In genomic region chr9:132077881-132078280, GRCh38 we compare ENCODE assay signal across 11 cellular contexts. TPM values are rescaled to one million over a fixed set of nuclear protein-coding genes. Genes with fewer than 3 reads are reported as not detected.
A peak's percentile ranks its signal among the peaks of the same experiment; 100 is the strongest.
DNase-seq lines count a peak whose midpoint lies in the region; ATAC-seq, FAIRE-seq and TF ChIP-seq lines count a peak whose summit lies in the region.
"Had no signal": no experiment of that assay in that cellular context is flagged by ENCODE, and none has a peak within 500 bp of the region (broad histone marks: within the 10 kb centered on the region; RNA-seq: fewer than 3 reads in every experiment).

No MANE protein-coding gene starts in this region.

- H3K9me3 Mint-ChIP-seq in naive thymus-derived CD4-positive, alpha-beta T cell: no peaks in the 10 kb centered on the region

- SMC1A ChIA-PET in GM12878 (lab: Charles Lee; ENCODE audit: uncharacterized antibody, unreplicated experiment): no interaction called here

- peaks cover 0 to 38% (median 15%) of the 10 kb centered on the region in 5 donors for H3K36me3 Mint-ChIP-seq in naive thymus-derived CD4-positive, alpha-beta T cell

- 87% methylated on average over 3 of the region's 3 CpGs for WGBS in GM12878 (ENCODE audit: insufficient coverage, insufficient replicate concordance, low lambda C conversion rate, missing lambda C conversion rate)

- H3K4me3 ChIP-seq in BLaER1 treated with 17β-estradiol and CSF1 and Interleukin-3, amounts not matched to agents 10 nM and 100 nM: peak overlapping the region in 8 of 10 experiments; percentile 78 to 93 (median 90); a peak in 11 of 20 replicates
- 0 out of 2 replicates have a peak overlapping the region, but pooled peaks have one; percentile 12 for H3K4me3 ChIP-seq in HUES48 (ENCODE audit: low read depth, low read length)
- peak overlapping the region; percentile 90; the same call in 1 of the 2 replicates for H3K4me3 ChIP-seq in GM12878
- peak overlapping the region; percentile 77 for H3K4me3 ChIP-seq in naive thymus-derived CD4-positive, alpha-beta T cell (ENCODE audit: low read length)

- H3K4me2 ChIP-seq in BLaER1 treated with 17β-estradiol and CSF1 and Interleukin-3, amounts not matched to agents 10 nM and 100 nM: peak overlapping the region; percentile 92 to 98 (median 95)
- peak overlapping the region; percentile 89; the same call in 1 of the 2 replicates for H3K4me2 ChIP-seq in GM12878 (ENCODE audit: control insufficient read depth, insufficient read depth)

- peak overlapping the region in 8 of 9 donors; percentile 4 to 93 (median 48) for H3K27ac Mint-ChIP-seq in naive thymus-derived CD4-positive, alpha-beta T cell

- H3K4me3 Mint-ChIP-seq in naive thymus-derived CD4-positive, alpha-beta T cell: peak overlapping the region; percentile 93 to 99 (median 98)

- H3K9ac ChIP-seq in BLaER1 treated with 17β-estradiol and CSF1 and Interleukin-3, amounts not matched to agents 10 nM and 100 nM: peak overlapping the region in 3 of 11 experiments; percentile 84 to 91 (median 87); a peak in 2 of 22 replicates
- H3K9ac ChIP-seq in HUES48 (ENCODE audit: low read depth, low read length) (no peak overlapping the region), GM12878 (ENCODE audit: control insufficient read depth, insufficient read depth, low read length) (no peak overlapping the region)

- BruUV-seq in GM12878 (replicated peaks; lab: Mats Ljungman, UMichigan): no TSS peak

- no peak for TF ChIP-seq RAD21 in GM12878 (IDR thresholded peaks at IDR 0.05; ENCODE audit: insufficient read depth, low read depth, low read length)

- H3K27ac ChIP-seq in BLaER1 treated with 17β-estradiol and CSF1 and Interleukin-3, amounts not matched to agents 10 nM and 100 nM: no peak overlapping the region
- H3K27ac ChIP-seq in HUES48 (ENCODE audit: low read depth, low read length): no peak overlapping the region
- no peak overlapping the region for H3K27ac ChIP-seq in GM12878 (ENCODE audit: control insufficient read depth, insufficient read depth)
- no peak overlapping the region for H3K27ac ChIP-seq in naive thymus-derived CD4-positive, alpha-beta T cell (ENCODE audit: low read depth, low read length)
- H3K27ac ChIP-seq: SJSA1 had no signal

- peaks cover 0 to 58% (median 25%) of the 10 kb centered on the region in 11 experiments; a peak in 18 of 22 replicates for H4K20me1 ChIP-seq in BLaER1 treated with 17β-estradiol and CSF1 and Interleukin-3, amounts not matched to agents 10 nM and 100 nM
- no peaks in the 10 kb centered on the region for H4K20me1 ChIP-seq in GM12878 (ENCODE audit: control insufficient read depth, insufficient read depth)

- POLR2A ChIA-PET in GM12878 (lab: Charles Lee): no interaction called here
- POLR2A ChIA-PET in naive thymus-derived CD4-positive, alpha-beta T cell (lab: Charles Lee): no interaction called here

- FAIRE-seq in GM12878 (lab: Jason Lieb, UNC): no peak

- ATAC-seq in GM12878: no peak
- ATAC-seq in naive thymus-derived CD4-positive, alpha-beta T cell: no peak
- ATAC-seq in HG02763 (IDR thresholded peaks at IDR 0.05; ENCODE audit: unreplicated experiment): no peak
- ATAC-seq: left lobe of liver had no signal

- no peak for TF ChIP-seq POLR2A in GM12878 (IDR thresholded peaks at IDR 0.05; ENCODE audit: low read depth, low read length)

- peaks cover 25 to 41% (median 32%) of the 10 kb centered on the region in 10 experiments for H3K4me1 ChIP-seq in BLaER1 treated with 17β-estradiol and CSF1 and Interleukin-3, amounts not matched to agents 10 nM and 100 nM
- H3K4me1 ChIP-seq in HUES48 (ENCODE audit: control insufficient read depth, insufficient read depth, low read length): 0 out of 2 replicates have a peak, but pooled peaks cover 5% of the 10 kb centered on the region
- peaks cover 5% of the 10 kb centered on the region; the same call in 1 of the 2 replicates for H3K4me1 ChIP-seq in GM12878 (ENCODE audit: control insufficient read depth, insufficient read depth, low read length)
- H3K4me1 ChIP-seq in naive thymus-derived CD4-positive, alpha-beta T cell (ENCODE audit: control insufficient read depth in 2 of 2, insufficient read depth in 2 of 2, low read length in 2 of 2): peaks cover 13 to 15% of the 10 kb centered on the region in 2 donors

- in situ Hi-C loops in GM12878 (cut with MboI): no loop called here

- no peak for TF ChIP-seq CTCF in GM12878 (IDR thresholded peaks at IDR 0.05 in 2 of 3, conservative IDR thresholded peaks at IDR 0.05 in 1 of 3; ENCODE audit: control insufficient read depth in 2 of 3, extremely low read depth in 1 of 3, insufficient read depth in 1 of 3, low read depth in 3 of 3, low read length in 3 of 3)

- no peaks in the 10 kb centered on the region for H3K9me3 ChIP-seq in BLaER1 treated with 17β-estradiol and CSF1 and Interleukin-3, amounts not matched to agents 10 nM and 100 nM (replicated peaks in 1 of 11)
- H3K9me3 ChIP-seq in HUES48 (ENCODE audit: control insufficient read depth, insufficient read depth, low read length) (no peaks in the 10 kb centered on the region), GM12878 (replicated peaks; ENCODE audit: control insufficient read depth, insufficient read depth, low read length) (no peaks in the 10 kb centered on the region)
- no peaks in the 10 kb centered on the region for H3K9me3 ChIP-seq in naive thymus-derived CD4-positive, alpha-beta T cell (ENCODE audit: control insufficient read depth in 2 of 3, low read length in 3 of 3)
- H3K9me3 ChIP-seq: SJSA1 had no signal

- DNase-seq in GM12878 (ENCODE audit: low read depth, low spot score): no peak
- DNase-seq in naive thymus-derived CD4-positive, alpha-beta T cell: no peak
- no peak for DNase-seq in SW480 (ENCODE audit: low spot score)
- no peak for DNase-seq in stimulated activated CD4-positive, alpha-beta T cell treated with anti-CD3 and anti-CD28 coated beads, Interleukin-12 subunit alpha, Interleukin-12 subunit beta, amount 100 ng/mL, for 4 hours
- no peak for DNase-seq in SIG-M5 (lab: John Stamatoyannopoulos, UW)
- DNase-seq: KG1 had no signal

- RAD21 ChIA-PET in GM12878 (lab: Charles Lee; ENCODE audit: unreplicated experiment): no interaction called here

- intact Hi-C loops in GM12878 (cut with micrococcal nuclease; ENCODE audit: unreplicated experiment): no loop called here
- intact Hi-C loops in naive thymus-derived CD4-positive, alpha-beta T cell (cut with micrococcal nuclease): loop anchor here (5.0 to 10.0 kb wide), 4 partner anchors 84 to 953 kb away; partner anchors contain the start of genes NTNG2 (in 1 of the 2), NUP214 (in 1 of the 2) and SETX (in 1 of the 2)

- no peaks in the 10 kb centered on the region for H3K27me3 ChIP-seq in BLaER1 treated with 17β-estradiol and CSF1 and Interleukin-3, amounts not matched to agents 10 nM and 100 nM
- H3K27me3 ChIP-seq in HUES48 (ENCODE audit: control insufficient read depth, insufficient read depth, low read length) (no peaks in the 10 kb centered on the region), GM12878 (replicated peaks in 1 of 2; ENCODE audit: control insufficient read depth in 2 of 2, insufficient read depth in 2 of 2, low read length in 1 of 2) (no peaks in the 10 kb centered on the region)
- no peaks in the 10 kb centered on the region for H3K27me3 ChIP-seq in naive thymus-derived CD4-positive, alpha-beta T cell (ENCODE audit: control insufficient read depth in 2 of 2, insufficient read depth in 2 of 2, low read length in 2 of 2)
- H3K27me3 ChIP-seq: SJSA1 had no signal

- CTCF ChIA-PET in GM12878 (lab: Yijun Ruan, JAX): interaction anchor here (0.6 to 2.0 kb wide), 2 partner anchors 158 to 165 kb away, joined by 3 to 8 read pairs; no protein-coding TSS in a partner anchor
- CTCF ChIA-PET in naive thymus-derived CD4-positive, alpha-beta T cell (lab: Charles Lee): no interaction called here

- peaks cover 36 to 51% (median 47%) of the 10 kb centered on the region in 11 experiments for H3K36me3 ChIP-seq in BLaER1 treated with 17β-estradiol and CSF1 and Interleukin-3, amounts not matched to agents 10 nM and 100 nM
- peaks cover 26% of the 10 kb centered on the region for H3K36me3 ChIP-seq in HUES48 (ENCODE audit: control insufficient read depth, insufficient read depth, low read length)
- 0 out of 4 replicates have a peak, but pooled peaks cover 0 to 7% of the 10 kb centered on the region in 2 experiments for H3K36me3 ChIP-seq in GM12878 (ENCODE audit: control insufficient read depth in 2 of 2, insufficient read depth in 2 of 2, low read length in 1 of 2)
- peaks cover 0 to 21% (median 17%) of the 10 kb centered on the region in 3 experiments for H3K36me3 ChIP-seq in naive thymus-derived CD4-positive, alpha-beta T cell (ENCODE audit: control insufficient read depth in 2 of 3, insufficient read depth in 3 of 3, low read length in 3 of 3)

- no peak overlapping the region for H2AFZ ChIP-seq in GM12878 (ENCODE audit: control insufficient read depth, low read depth, low read length)

- peaks cover 15% of the 10 kb centered on the region for H3K79me2 ChIP-seq in GM12878 (ENCODE audit: control insufficient read depth, insufficient read depth, low read length)

- peaks cover 0 to 7% (median 4%) of the 10 kb centered on the region in 5 donors for H3K27me3 Mint-ChIP-seq in naive thymus-derived CD4-positive, alpha-beta T cell

- TF ChIP-seq EP300 in GM12878 (IDR thresholded peaks at IDR 0.05; ENCODE audit: borderline replicate concordance in 1 of 2, control insufficient read depth in 1 of 2, low read depth in 2 of 2, low read length in 2 of 2): no peak

- H3K4me1 Mint-ChIP-seq in naive thymus-derived CD4-positive, alpha-beta T cell: peaks cover 33 to 69% (median 64%) of the 10 kb centered on the region in 7 donors

TF ChIP-seq in GM12878, 131 proteins besides CTCF, POLR2A, EP300 and RAD21 (continues in another document):
- no peak for TF ChIP-seq KLF5 (IDR thresholded peaks at IDR 0.05; ENCODE audit: partially characterized antibody)
- TF ChIP-seq NRF1 (conservative IDR thresholded peaks at IDR 0.05; ENCODE audit: low read depth, low read length): no peak

RNA-seq across cellular contexts. Expression of gene MED27, which starts 1.8 kb away (rescaled TPM):
- 24.9 and 26.4 TPM in 2 replicates for total RNA-seq in GM12878 (2013; cell fraction: nucleolus; rRNA removed)
- 31.9 and 34.2 TPM in 2 replicates for total RNA-seq in GM12878 (2014; rRNA removed)
- 17.3 and 20.3 TPM in 2 replicates for total RNA-seq in GM12878 (2014; rRNA removed; fragmentation: Illumina TruSeq; extraction: Trizol)
- 24.4 and 25.9 TPM in 2 replicates for total RNA-seq in GM12878 (2021)
- polyA plus RNA-seq in GM12878 (2011; ENCODE audit: low read depth): 15.6 TPM
- polyA plus RNA-seq in GM12878 (2011; rRNA removed): 23.1 and 36.9 TPM in 2 replicates
- 48.8 and 50.9 TPM in 2 replicates for polyA plus RNA-seq in GM12878 (2011; cell fraction: cytosol; rRNA removed)
- polyA plus RNA-seq in GM12878 (2011; cell fraction: nucleus; rRNA removed): 24.5 and 27.8 TPM in 2 replicates
- polyA plus RNA-seq in GM12878 (2012): 17.0 and 17.5 TPM in 2 replicates
- polyA plus RNA-seq in GM12878 (2014; fragmentation: Illumina TruSeq; extraction: Trizol): 22.4 and 27.6 TPM in 2 replicates
- 10 to 100 TPM; 47.7 to 50.3 TPM for polyA plus RNA-seq in GM12878 (2014; fragmentation: Nextera tagmentation; extraction: Ambion mirVana)
- 24.8 and 30.3 TPM in 2 replicates for polyA plus RNA-seq in GM12878 (2014; rRNA removed)
- polyA plus RNA-seq in GM12878 (2016; fragmentation: Nextera tagmentation; extraction: Ambion mirVana): 10 to 100 TPM; 46.2 to 49.1 TPM
- polyA minus RNA-seq in GM12878 (2011; rRNA and poly(A)+ RNA removed): 35.1 and 41.1 TPM in 2 replicates
- 11.9 and 15.6 TPM in 2 replicates for polyA minus RNA-seq in GM12878 (2011; cell fraction: cytosol; rRNA and poly(A)+ RNA removed)
- polyA minus RNA-seq in GM12878 (2011; cell fraction: nucleus; rRNA and poly(A)+ RNA removed): 16.6 and 24.6 TPM in 2 replicates
- total RNA-seq in naive thymus-derived CD4-positive, alpha-beta T cell: 10 to 100 TPM; 11.5 to 26.9 (median 21.3) TPM
- 10 to 100 TPM; 34.6 to 44.2 TPM for polyA plus RNA-seq in naive thymus-derived CD4-positive, alpha-beta T cell

Comparison
In these comparisons a context has a peak if more than half of its experiments do, and no peak if none do; other contexts are left out.
1. H3K4me3 ChIP-seq: peak in every context shown above with its lines; median percentile 90 in GM12878; 90 in BLaER1 treated with 17β-estradiol and CSF1 and Interleukin-3, amounts not matched to agents 10 nM and 100 nM; 77 in naive thymus-derived CD4-positive, alpha-beta T cell; 12 in HUES48.